Comparison of ENCODE assay signal across 8 cellular contexts in genomic region chr9:123929177-123929869, GRCh38. TPM values are rescaled to one million over a fixed set of nuclear protein-coding genes. Genes with fewer than 3 reads are reported as not detected.
DNase-seq lines count a peak whose midpoint lies in the region; ATAC-seq and TF ChIP-seq lines count a peak whose summit lies in the region.

No MANE protein-coding gene starts in this region.

- peak; percentile 46 for ATAC-seq in GM18511 (IDR thresholded peaks at IDR 0.05; ENCODE audit: unreplicated experiment)
- ATAC-seq in HG03103 (IDR thresholded peaks at IDR 0.05; ENCODE audit: low read depth, unreplicated experiment), result peak; percentile 23
- ATAC-seq in T-helper 17 cell, result peak; percentile 1

- H3K36me3 ChIP-seq in duodenal mucosa (ENCODE audit: control insufficient read depth in 1 of 2, insufficient read depth in 2 of 2, low read length in 2 of 2), result no peaks in the 10 kb centered on the region
- H3K36me3 ChIP-seq in muscle layer of duodenum (ENCODE audit: control insufficient read depth in 1 of 2, insufficient read depth in 2 of 2, low read length in 2 of 2), result no peaks in the 10 kb centered on the region
- no peaks in the 10 kb centered on the region for H3K36me3 ChIP-seq in transverse colon

- no peak for TF ChIP-seq CTCF in transverse colon (IDR thresholded peaks at IDR 0.05)

- peak overlapping the region; percentile 85 for H3K27ac Mint-ChIP-seq in T-helper 17 cell

- WGBS in transverse colon (ENCODE audit: low coverage in 1 of 2), 2 donors, result 1% methylated on average over 42 of the region's 50 CpGs; no CpG with 5 or more reads in 1 of the 2 donors

- H3K27me3 ChIP-seq in duodenal mucosa (ENCODE audit: control insufficient read depth in 1 of 2, insufficient read depth in 2 of 2, low read length in 2 of 2) (no peaks in the 10 kb centered on the region), muscle layer of duodenum (ENCODE audit: low read depth, low read length) (no peaks in the 10 kb centered on the region), transverse colon (no peaks in the 10 kb centered on the region)

- H3K27me3 Mint-ChIP-seq in T-helper 17 cell, result peaks cover 9% of the 10 kb centered on the region

- H3K4me1 ChIP-seq in duodenal mucosa (ENCODE audit: control insufficient read depth in 1 of 2, insufficient read depth in 2 of 2, low read length in 2 of 2), result peaks cover 29 to 31% of the 10 kb centered on the region in 2 donors
- peaks cover 12 to 19% of the 10 kb centered on the region in 2 donors for H3K4me1 ChIP-seq in muscle layer of duodenum (ENCODE audit: control insufficient read depth in 1 of 2, insufficient read depth in 2 of 2, low read length in 2 of 2)
- H3K4me1 ChIP-seq in transverse colon, result peaks cover 19 to 43% (median 26%) of the 10 kb centered on the region in 4 donors

- peak overlapping the region; percentile 54 for H3K27ac ChIP-seq in duodenal mucosa (ENCODE audit: low read depth, low read length)
- H3K27ac ChIP-seq in muscle layer of duodenum (ENCODE audit: low read length), result peak overlapping the region; percentile 62
- H3K27ac ChIP-seq in transverse colon, result peak overlapping the region; percentile 84 to 90 (median 87)

- H3K4me3 Mint-ChIP-seq in T-helper 17 cell, result peak overlapping the region; percentile 90

- H3K9me3 ChIP-seq in T-helper 17 cell (ENCODE audit: control insufficient read depth, low read length, poor library complexity, severe bottlenecking) (no peaks in the 10 kb centered on the region), duodenal mucosa (ENCODE audit: control insufficient read depth in 1 of 2, low read length in 2 of 2) (no peaks in the 10 kb centered on the region), muscle layer of duodenum (ENCODE audit: control insufficient read depth in 1 of 2, low read length in 2 of 2) (no peaks in the 10 kb centered on the region), transverse colon (no peaks in the 10 kb centered on the region)

- peaks cover 30% of the 10 kb centered on the region for H3K4me1 Mint-ChIP-seq in T-helper 17 cell

- peaks cover 8% of the 10 kb centered on the region for H3K36me3 Mint-ChIP-seq in T-helper 17 cell (ENCODE audit: low read depth)

- DNase-seq in AG08396 (ENCODE audit: low spot score) (peak; percentile 25), T-helper 17 cell (no peak), transverse colon (peak; percentile 44), COR-L47 (lab: John Stamatoyannopoulos, UW) (no peak)

- TF ChIP-seq POLR2A in transverse colon (IDR thresholded peaks at IDR 0.05), result peak; percentile 42

- in situ Hi-C loops in transverse colon (cut with MboI; ENCODE audit: low pct_ligation_motif_present in 1 of 4, low pct_unique_long_range_greater_than_20kb in 1 of 4, low sequenced_read_pairs in 3 of 4), result no loop called here

- H3K4me3 ChIP-seq in duodenal mucosa (ENCODE audit: low read depth in 1 of 2, low read length in 2 of 2) (peak overlapping the region; percentile 69 to 75), muscle layer of duodenum (ENCODE audit: low read depth in 1 of 2, low read length in 2 of 2) (peak overlapping the region; percentile 62 to 85), transverse colon (peak overlapping the region; percentile 65 to 91 (median 88))

- H3K9ac ChIP-seq in duodenal mucosa (ENCODE audit: low read depth in 1 of 2, low read length in 2 of 2), result peak overlapping the region; percentile 51 to 64

- TF ChIP-seq EP300 in transverse colon (IDR thresholded peaks at IDR 0.05; ENCODE audit: low read depth), result no peak

- intact Hi-C loops in transverse colon (cut with DNase I; ENCODE audit: low total_unique reads), result no loop called here

RNA-seq across cellular contexts. Expression of gene DENND1A, which starts 0.6 kb away (rescaled TPM):
- total RNA-seq in T-helper 17 cell, result 10 to 100 TPM; 19.9 to 21.1 TPM
- 10 to 100 TPM; 12.5 to 78.6 (median 40.0) TPM for total RNA-seq in transverse colon

Comparison
In these comparisons a context has a peak if more than half of its experiments do, and no peak if none do; other contexts are left out.
1. DNase-seq: peak in AG08396 (single experiment) and transverse colon (single experiment); none in T-helper 17 cell (0 of 3) and COR-L47 (single experiment).
2. Peak in every context shown above with its lines, with median percentiles within 50 percentile points of each other: ATAC-seq, H3K27ac ChIP-seq and H3K4me3 ChIP-seq.